8 cellular contexts compared by ENCODE assay signal in the genomic region with DNA sequence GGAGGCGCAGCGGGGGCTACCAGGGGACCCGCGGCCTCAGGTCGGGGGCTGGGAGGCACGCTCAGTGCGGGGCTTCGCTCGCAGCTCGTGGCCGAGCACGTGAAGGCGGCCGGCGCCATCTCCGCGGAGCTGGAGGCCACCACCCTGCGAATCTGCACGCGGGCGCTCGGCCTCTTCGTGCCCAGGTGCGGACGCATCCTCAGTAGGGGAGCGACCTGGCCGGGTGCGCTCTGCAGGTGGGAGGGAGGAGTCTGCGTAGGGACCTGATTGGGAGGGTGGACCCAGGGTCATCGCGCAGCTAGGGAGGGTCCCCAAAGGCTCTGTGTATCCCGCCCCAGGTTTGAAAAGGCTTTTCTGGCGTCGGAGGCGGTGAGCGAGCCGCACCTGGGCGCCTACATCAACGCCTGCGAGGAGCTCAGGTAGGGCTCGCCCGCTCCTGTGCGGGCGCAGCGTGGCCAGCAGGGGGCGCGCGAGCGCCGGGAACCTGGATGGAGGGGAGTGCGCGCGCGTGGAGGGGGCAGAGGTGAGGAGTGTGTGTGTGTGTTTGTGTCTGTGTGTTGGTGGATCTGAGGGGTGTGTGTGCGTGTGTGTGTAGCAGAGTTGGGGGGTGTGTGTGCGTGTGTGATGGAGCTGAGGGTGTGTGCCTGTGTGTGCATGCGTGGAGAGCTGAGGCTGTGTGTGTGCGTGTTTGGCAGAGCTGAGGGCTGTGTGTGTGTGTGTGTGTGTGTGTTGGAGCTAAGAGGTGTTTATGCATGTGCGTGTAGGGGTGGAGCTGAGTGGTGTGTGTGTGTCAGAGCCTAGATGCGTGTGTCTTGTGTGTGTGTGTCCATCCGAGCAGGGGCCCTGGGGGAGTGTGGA. TPM values are rescaled to one million over a fixed set of nuclear protein-coding genes. Genes with fewer than 3 reads are reported as not detected.
DNase-seq lines count a peak whose midpoint lies in the region; ATAC-seq and TF ChIP-seq lines count a peak whose summit lies in the region.

No MANE protein-coding gene starts in this region.

- no TSS peak for BruUV-seq in PC-9 (replicated peaks; lab: Mats Ljungman, UMichigan)

- H3K9me3 ChIP-seq in PC-9 (ENCODE audit: insufficient read depth, low read depth) (no peaks in the 10 kb centered on the region), parathyroid adenoma (ENCODE audit: control insufficient read depth, low read length) (no peaks in the 10 kb centered on the region), uterus (no peaks in the 10 kb centered on the region)

- H3K27me3 ChIP-seq in PC-9 (ENCODE audit: insufficient read depth, low read depth) (no peaks in the 10 kb centered on the region), parathyroid adenoma (ENCODE audit: control insufficient read depth, insufficient read depth, low read length) (peaks cover 3% of the 10 kb centered on the region), uterus (peaks cover 17 to 26% of the 10 kb centered on the region in 2 donors)

- H3K27ac ChIP-seq in PC-9, result no peak overlapping the region
- H3K27ac ChIP-seq in parathyroid adenoma, result no peak overlapping the region
- H3K27ac ChIP-seq in uterus, result no peak overlapping the region

- no peaks in the 10 kb centered on the region for H3K9me2 ChIP-seq in PC-9 (ENCODE audit: insufficient read depth)

- H3K4me1 ChIP-seq in PC-9 (replicated peaks; ENCODE audit: insufficient read depth), result peaks cover 68% of the 10 kb centered on the region
- peaks cover 19% of the 10 kb centered on the region for H3K4me1 ChIP-seq in parathyroid adenoma
- peaks cover 0 to 4% of the 10 kb centered on the region in 2 donors for H3K4me1 ChIP-seq in uterus

- TF ChIP-seq POLR2A in uterus (IDR thresholded peaks at IDR 0.05), result peak in 1 of 2 donors; percentile 22

- ATAC-seq in HG03442 (IDR thresholded peaks at IDR 0.05; ENCODE audit: unreplicated experiment), result peak; percentile 40

- peak; percentile 51 for DNase-seq in GDM1 (lab: John Stamatoyannopoulos, UW)
- DNase-seq in PC-9, result peak; percentile 76 to 93
- peak; percentile 65 for DNase-seq in activated effector memory CD4-positive, alpha-beta T cell treated with Interleukin-2 at 50 U/mL for 16 hours
- DNase-seq in germinal center (ENCODE audit: low spot score), result peak; percentile 83
- DNase-seq in uterus, result peak in 1 of 2 donors; percentile 77
- DNase-seq in DMS153 treated with DMSO at 0.1 percent for 48 hours (lab: John Stamatoyannopoulos, UW; ENCODE audit: unreplicated experiment), result no peak

- H4K20me1 ChIP-seq in PC-9 (ENCODE audit: insufficient read depth), result no peaks in the 10 kb centered on the region

- H3K36me3 ChIP-seq in PC-9 (ENCODE audit: low read depth), result no peaks in the 10 kb centered on the region
- no peaks in the 10 kb centered on the region for H3K36me3 ChIP-seq in parathyroid adenoma (ENCODE audit: control insufficient read depth, insufficient read depth, low read length)
- H3K36me3 ChIP-seq in uterus, result no peaks in the 10 kb centered on the region

- no peak overlapping the region for H3K9ac ChIP-seq in parathyroid adenoma

- H3K4me2 ChIP-seq in PC-9 (peak overlapping the region; percentile 72), parathyroid adenoma (ENCODE audit: low read length) (peak overlapping the region; percentile 84)

- TF ChIP-seq CTCF in PC-9 (conservative IDR thresholded peaks at IDR 0.05) (peak; percentile 100), parathyroid adenoma (IDR thresholded peaks at IDR 0.05) (peak; percentile 99), uterus (IDR thresholded peaks at IDR 0.05) (peak; percentile 96 to 100 (median 98))

- no peaks in the 10 kb centered on the region for H3K79me2 ChIP-seq in PC-9 (ENCODE audit: low read depth)
- no peaks in the 10 kb centered on the region for H3K79me2 ChIP-seq in parathyroid adenoma

- peak overlapping the region; percentile 29; the same call in 1 of the 2 replicates for H2AFZ ChIP-seq in PC-9
- peak overlapping the region; percentile 76 for H2AFZ ChIP-seq in parathyroid adenoma

- CTCF ChIA-PET in PC-9 (lab: Charles Lee), result interaction anchor here (0.5 to 2.8 kb wide), 46 partner anchors 9 to 511 kb away, joined by 3 to 83 read pairs (median 5); partner anchors contain the start of gene TNFAIP2

- POLR2A ChIA-PET in PC-9 (lab: Charles Lee; ENCODE audit: unreplicated experiment), result interaction anchor here (0.6 to 0.9 kb wide), 3 partner anchors 182 to 1863 kb away, joined by 3 to 5 read pairs (median 4); partner anchors contain the start of gene EIF5

- H3F3A ChIP-seq in PC-9 (ENCODE audit: insufficient read depth, low read depth), result peaks cover 64% of the 10 kb centered on the region

- intact Hi-C loops in PC-9 (cut with micrococcal nuclease; ENCODE audit: unreplicated experiment), result loop anchor here (1.0 to 10.0 kb wide), 9 partner anchors 17 to 290 kb away; partner anchors contain the start of gene EIF5
- intact Hi-C loops in uterus (cut with DNase I; ENCODE audit: low total_unique reads), result loop anchor here (10.0 kb wide), 1 partner anchor 80 kb away; no protein-coding TSS in a partner anchor

- H3K4me3 ChIP-seq in PC-9 (peak overlapping the region; percentile 54; the same call in 1 of the 2 replicates), parathyroid adenoma (ENCODE audit: low read depth, low read length) (peak overlapping the region; percentile 33), uterus (no peak overlapping the region)

RNA-seq across cellular contexts. Expression of gene EXOC3L4, which starts 10.4 kb away (rescaled TPM):
- total RNA-seq in PC-9 (2021) (0.38 and 1.7 TPM in 2 replicates), uterus (1 to 10 TPM in 1 of 4 donors, under 1 TPM in 2, not detected in 1; under 0.01 to 5.6 (median 0.41) TPM)

RNA-seq across cellular contexts. Expression of gene TNFAIP2, which starts 18.4 kb away (rescaled TPM):
- total RNA-seq in PC-9 (2021) (291 and 366 TPM in 2 replicates), uterus (10 to 100 TPM; 29.4 to 81.4 (median 60.6) TPM)

RNA-seq across cellular contexts. Expression of gene LBHD2, which starts 20.9 kb away (rescaled TPM):
- 0.52 and 0.78 TPM in 2 replicates for total RNA-seq in PC-9 (2021)
- not detected for total RNA-seq in uterus

RNA-seq across cellular contexts. Expression of gene CDC42BPB, which starts 47.5 kb away (rescaled TPM):
- 203 and 209 TPM in 2 replicates for total RNA-seq in PC-9 (2021)
- 100 to 1,000 TPM in 2 of 4 donors, 10 to 100 TPM in 2; 80.6 to 157 (median 118) TPM for total RNA-seq in uterus

Comparison
In these comparisons a context has a peak if more than half of its experiments do, and no peak if none do; other contexts are left out.
1. H3K4me3 ChIP-seq: peak in PC-9 (single experiment) and parathyroid adenoma (single experiment); none in uterus (0 of 2).
2. Peak in every context shown above with its lines, with median percentiles within 50 percentile points of each other: CTCF ChIP-seq.